In the genomic region with DNA sequence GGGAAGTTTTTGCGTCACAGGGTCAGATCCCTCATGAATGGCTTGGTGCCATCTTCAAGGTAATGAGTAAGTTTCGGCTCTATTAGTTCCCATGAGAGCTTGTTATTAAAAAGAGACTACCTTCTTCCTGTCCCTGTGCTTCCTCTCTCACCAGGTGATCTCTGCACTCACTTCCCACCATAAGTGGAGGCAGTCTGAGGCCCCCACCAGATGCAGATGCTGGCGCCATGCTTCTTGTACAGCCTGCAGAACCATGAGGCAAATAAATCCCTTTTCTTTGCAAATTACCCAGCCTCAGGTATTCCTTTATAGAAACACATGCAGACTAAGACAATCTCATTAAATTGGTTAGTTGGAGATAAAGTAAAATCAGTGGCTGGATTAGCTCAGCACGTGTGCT, we compare ENCODE assay signal across 26 cellular contexts.
"Had no signal": no experiment of that assay in that cellular context is flagged by ENCODE, and none has a peak within 500 bp of the region (broad histone marks: within the 10 kb centered on the region; RNA-seq: fewer than 3 reads in every experiment).

No MANE protein-coding gene starts in this region.

- ATAC-seq: foreskin keratinocyte; gastroesophageal sphincter; heart left ventricle; left lobe of liver; natural killer cell; psoas muscle; right cardiac atrium; stimulated activated effector memory CD8-positive, alpha-beta T cell treated with anti-CD3 and anti-CD28 coated beads, Interleukin-12 subunit alpha, Interleukin-12 subunit beta, amount 100 ng/mL, for 72 hours had no signal

- H3K4me3 ChIP-seq: dorsolateral prefrontal cortex, esophagus muscularis mucosa, gastroesophageal sphincter, heart left ventricle, hepatocyte, lung, ovary, psoas muscle, sigmoid colon, stomach, thyroid gland, vagina had no signal

- H3K27me3 ChIP-seq: dorsolateral prefrontal cortex, esophagus muscularis mucosa, foreskin keratinocyte, gastroesophageal sphincter, heart left ventricle, hepatocyte, ovary, sigmoid colon, stomach, thyroid gland, vagina had no signal

- H3K79me2 ChIP-seq: hepatocyte had no signal

- DNase-seq: dorsolateral prefrontal cortex; effector CD4-positive, alpha-beta T cell; foreskin keratinocyte; heart left ventricle; kidney; natural killer cell; occipital lobe; ovary; posterior cingulate gyrus; psoas muscle; right cardiac atrium; sigmoid colon; stimulated activated CD4-positive, alpha-beta T cell treated with anti-CD3 and anti-CD28 coated beads, Interleukin-2, amount 100 ng/mL, for 24 hours; stimulated activated CD4-positive, alpha-beta T cell treated with anti-CD3 and anti-CD28 coated beads, Interleukin-4, amount 100 ng/mL, for 24 hours; stimulated activated naive CD4-positive, alpha-beta T cell treated with Interleukin-2 at 50 U/mL for 16 hours; stomach; thyroid gland; trophoblast cell had no signal

- H3K4me1 ChIP-seq: foreskin keratinocyte, psoas muscle had no signal

- H3K27ac Mint-ChIP-seq: memory B cell, natural killer cell had no signal

- H3K9me3 ChIP-seq: esophagus muscularis mucosa, gastroesophageal sphincter, heart left ventricle, ovary, psoas muscle, sigmoid colon, stomach, thyroid gland, vagina had no signal

- H2AFZ ChIP-seq: hepatocyte had no signal

- H3K4me3 Mint-ChIP-seq: memory B cell; natural killer cell; stimulated activated effector memory CD8-positive, alpha-beta T cell treated with anti-CD3 and anti-CD28 coated beads, Interleukin-12 subunit alpha, Interleukin-12 subunit beta, amount 100 ng/mL, for 72 hours had no signal

- H3K9me3 Mint-ChIP-seq: natural killer cell had no signal

- H3K36me3 Mint-ChIP-seq: memory B cell; natural killer cell; stimulated activated effector memory CD8-positive, alpha-beta T cell treated with anti-CD3 and anti-CD28 coated beads, Interleukin-12 subunit alpha, Interleukin-12 subunit beta, amount 100 ng/mL, for 72 hours had no signal

- H3K27ac ChIP-seq: dorsolateral prefrontal cortex, esophagus muscularis mucosa, foreskin keratinocyte, gastroesophageal sphincter, heart left ventricle, hepatocyte, ovary, psoas muscle, sigmoid colon, stomach, thyroid gland, vagina had no signal

- H3K36me3 ChIP-seq: esophagus muscularis mucosa, gastroesophageal sphincter, heart left ventricle, ovary, sigmoid colon, stomach, thyroid gland, vagina had no signal

- H3K4me2 ChIP-seq: hepatocyte had no signal
